25 cellular contexts compared by ENCODE assay signal in the genomic region with DNA sequence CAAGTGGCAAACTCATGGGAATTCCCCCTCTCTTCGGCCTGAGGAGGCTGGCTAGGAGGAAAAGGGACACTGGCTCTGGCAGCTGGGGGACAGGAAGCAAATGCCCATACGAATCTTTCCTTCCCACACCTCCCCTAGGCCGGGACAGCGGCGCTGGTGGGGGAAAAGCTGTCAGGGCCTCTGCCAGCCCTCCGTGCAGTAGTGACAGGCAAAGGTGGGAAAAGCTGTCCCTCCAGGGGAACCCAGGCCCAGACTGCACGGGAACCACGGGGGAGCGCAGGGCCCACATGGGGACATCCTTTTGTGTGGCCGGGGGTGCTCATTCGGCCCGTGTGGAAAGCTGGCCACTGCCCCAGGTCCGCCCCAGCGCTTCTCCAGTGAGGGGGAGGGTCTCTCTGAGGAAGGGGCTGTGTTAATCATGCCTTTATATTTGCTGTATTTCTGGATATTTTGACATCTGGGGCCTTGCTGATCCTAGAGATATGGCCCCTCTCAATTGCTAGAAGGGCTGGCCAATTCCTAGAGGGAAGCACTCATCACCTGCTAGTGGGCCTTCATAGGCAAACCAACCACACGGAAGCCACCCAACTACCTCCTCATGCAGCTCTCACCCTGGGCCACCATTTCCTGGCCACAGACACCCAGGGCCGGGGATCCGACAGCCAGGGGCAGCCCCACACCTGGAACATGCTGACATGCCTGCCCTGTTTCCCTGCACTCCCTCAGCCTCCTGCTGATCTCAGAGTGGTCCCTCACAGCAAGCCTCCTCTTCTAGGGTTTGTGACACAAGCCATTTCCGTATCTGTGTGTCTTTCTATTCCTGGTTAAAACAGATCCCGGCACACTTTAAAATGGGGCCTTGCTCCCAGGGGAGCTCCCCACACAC.
DNase-seq lines count a peak whose midpoint lies in the region; ATAC-seq and TF ChIP-seq lines count a peak whose summit lies in the region.
"Had no signal": no experiment of that assay in that cellular context is flagged by ENCODE, and none has a peak within 500 bp of the region (broad histone marks: within the 10 kb centered on the region; RNA-seq: fewer than 3 reads in every experiment).

No MANE protein-coding gene starts in this region.

- ATAC-seq in mucosa of descending colon (peak; percentile 9), HG02623 (IDR thresholded peaks at IDR 0.05; ENCODE audit: unreplicated experiment) (no peak)
- ATAC-seq: A549; activated T-cell treated with anti-CD3 and anti-CD28 coated beads, Interleukin-2, amount 50 U/mL, for 72 hours; gastrocnemius medialis had no signal

- H2AFZ ChIP-seq in Karpas-422 (ENCODE audit: low read length): no peak overlapping the region
- H2AFZ ChIP-seq: GM23248 had no signal

- TF ChIP-seq CTCF in mucosa of descending colon (IDR thresholded peaks at IDR 0.05): no peak

- H3K4me1 ChIP-seq in mucosa of descending colon (ENCODE audit: low read depth) (peaks cover 4% of the 10 kb centered on the region), Karpas-422 (ENCODE audit: low read length) (no peaks in the 10 kb centered on the region)
- H3K4me1 ChIP-seq: A549, gastrocnemius medialis had no signal

- intact Hi-C loops in mucosa of descending colon (cut with DNase I, micrococcal nuclease): no loop called here

- H3K27ac ChIP-seq in Karpas-422 (ENCODE audit: low read length): no peak overlapping the region
- H3K27ac ChIP-seq: A549, adrenal gland, gastrocnemius medialis, GM23248 had no signal

- H3K9me3 ChIP-seq in mucosa of descending colon (no peaks in the 10 kb centered on the region), Karpas-422 (ENCODE audit: low read length) (no peaks in the 10 kb centered on the region)
- H3K9me3 ChIP-seq: A549, adrenal gland, gastrocnemius medialis had no signal

- H3K9me2 ChIP-seq in Karpas-422 (replicated peaks; ENCODE audit: insufficient read depth, low read length): no peaks in the 10 kb centered on the region

- no peak overlapping the region for H3K9ac ChIP-seq in Karpas-422 (ENCODE audit: low read length)
- H3K9ac ChIP-seq: GM23248 had no signal

- no peaks in the 10 kb centered on the region for H3K27me3 ChIP-seq in Karpas-422 (ENCODE audit: low read length)
- H3K27me3 ChIP-seq: adrenal gland, gastrocnemius medialis had no signal

- H3K4me3 ChIP-seq in mucosa of descending colon: no peak overlapping the region
- H3K4me3 ChIP-seq in Karpas-422 (ENCODE audit: low read length): no peak overlapping the region
- H3K4me3 ChIP-seq: A549, adrenal gland, gastrocnemius medialis, GM23248, lung, smooth muscle cell had no signal

- no peaks in the 10 kb centered on the region for H3K79me2 ChIP-seq in Karpas-422 (ENCODE audit: low read length)

- H3K4me2 ChIP-seq in Karpas-422 (ENCODE audit: low read depth, low read length, poor library complexity, severe bottlenecking): no peak overlapping the region
- H3K4me2 ChIP-seq: A549, smooth muscle cell had no signal

- no peaks in the 10 kb centered on the region for H4K20me1 ChIP-seq in Karpas-422 (ENCODE audit: insufficient read depth, low read depth, low read length)

- H3K36me3 ChIP-seq in mucosa of descending colon (ENCODE audit: low read depth) (no peaks in the 10 kb centered on the region), Karpas-422 (ENCODE audit: insufficient read depth, low read length) (no peaks in the 10 kb centered on the region)
- H3K36me3 ChIP-seq: adrenal gland, gastrocnemius medialis had no signal

- peak; percentile 33 for DNase-seq in activated CD8-positive, alpha-beta memory T cell treated with anti-CD3 and anti-CD28 coated beads for 24 hours
- DNase-seq in activated CD8-positive, alpha-beta memory T cell treated with anti-CD3 and anti-CD28 coated beads, Interleukin-2, amount 50 U/mL, for 4 hours: no peak
- DNase-seq in ecto neural progenitor cell (ENCODE audit: low spot score): peak; percentile 40
- no peak for DNase-seq in mucosa of descending colon
- no peak for DNase-seq in A172 (ENCODE audit: low spot score)
- no peak for DNase-seq in NCI-H526 (lab: John Stamatoyannopoulos, UW)
- no peak for DNase-seq in Karpas-422
- DNase-seq: activated naive CD4-positive, alpha-beta T cell treated with Interleukin-2 at 50 U/mL for 16 hours; activated T-cell treated with anti-CD3 and anti-CD28 coated beads, Interleukin-2, amount 50 U/mL, for 72 hours; CD8-positive, alpha-beta memory T cell; effector memory CD4-positive, alpha-beta T cell; gastrocnemius medialis; GM23248; kidney; MV-4-11; NCI-H146; NCI-H526 treated with DMSO at 0.1 percent for 48 hours; nucleus accumbens; stimulated activated CD4-positive, alpha-beta T cell treated with anti-CD3 and anti-CD28 coated beads, Interleukin-2, amount 100 ng/mL, for 24 hours; trophoblast cell had no signal

Comparison
In these comparisons a context has a peak if more than half of its experiments do, and no peak if none do; other contexts are left out.
1. DNase-seq: peak in activated CD8-positive, alpha-beta memory T cell treated with anti-CD3 and anti-CD28 coated beads for 24 hours (single experiment) and ecto neural progenitor cell (single experiment); none in activated CD8-positive, alpha-beta memory T cell treated with anti-CD3 and anti-CD28 coated beads, Interleukin-2, amount 50 U/mL, for 4 hours (single experiment), mucosa of descending colon (0 of 3), A172 (single experiment), NCI-H526 (0 of 2) and Karpas-422 (single experiment).